Comparison of ENCODE assay signal across 8 cellular contexts in the genomic region with DNA sequence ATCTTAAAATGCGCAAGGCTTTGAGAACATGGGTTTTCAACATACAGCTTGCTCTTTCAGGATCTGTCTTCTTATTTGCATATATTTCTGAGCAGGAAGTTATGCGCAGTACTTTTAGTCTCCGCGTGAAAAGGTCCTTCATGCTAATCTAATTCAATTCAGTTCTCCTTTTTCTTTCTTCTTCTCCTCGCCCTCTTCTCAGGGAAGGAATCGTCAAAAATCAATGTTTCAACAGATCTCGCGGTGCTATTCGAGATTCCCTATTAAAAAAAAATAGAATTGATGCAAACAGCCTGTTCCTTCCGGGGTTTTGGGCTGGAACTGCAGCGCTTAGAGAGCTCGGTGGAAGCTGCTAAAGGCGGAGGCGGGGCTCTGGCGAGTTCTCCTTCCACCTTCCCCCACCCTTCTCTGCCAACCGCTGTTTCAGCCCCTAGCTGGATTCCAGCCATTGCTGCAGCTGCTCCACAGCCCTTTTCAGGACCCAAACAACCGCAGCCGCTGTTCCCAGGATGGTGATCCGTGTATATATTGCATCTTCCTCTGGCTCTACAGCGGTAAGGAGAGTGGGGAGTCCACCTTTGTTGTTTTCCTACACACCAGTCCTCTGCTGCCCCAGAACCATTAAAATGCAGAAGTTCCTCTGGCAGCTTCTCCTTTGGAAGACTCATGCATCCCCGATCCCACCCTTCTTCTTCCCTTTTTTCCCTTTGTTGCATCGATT. TPM values are rescaled to one million over a fixed set of nuclear protein-coding genes. Genes with fewer than 3 reads are reported as not detected.
DNase-seq lines count a peak whose midpoint lies in the region; ATAC-seq, FAIRE-seq and TF ChIP-seq lines count a peak whose summit lies in the region.

A gene with protein sequence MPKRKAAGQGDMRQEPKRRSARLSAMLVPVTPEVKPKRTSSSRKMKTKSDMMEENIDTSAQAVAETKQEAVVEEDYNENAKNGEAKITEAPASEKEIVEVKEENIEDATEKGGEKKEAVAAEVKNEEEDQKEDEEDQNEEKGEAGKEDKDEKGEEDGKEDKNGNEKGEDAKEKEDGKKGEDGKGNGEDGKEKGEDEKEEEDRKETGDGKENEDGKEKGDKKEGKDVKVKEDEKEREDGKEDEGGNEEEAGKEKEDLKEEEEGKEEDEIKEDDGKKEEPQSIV (minus strand): TSS at position 222 of the 721 bp plus-strand sequence. CDS start 80,364 bp downstream, outside the sequence.
A gene (plus strand): TSS at position 411 of the 721 bp plus-strand sequence. CDS start 99 bp downstream, at position 510.

- 27% methylated on average over 22 of the region's 22 CpGs for WGBS in hepatocyte (ENCODE audit: low lambda C conversion rate, missing lambda C conversion rate)

- H4K20me1 ChIP-seq in Karpas-422 (ENCODE audit: insufficient read depth, low read depth, low read length) (no peaks in the 10 kb centered on the region), astrocyte (ENCODE audit: insufficient read depth, low read length) (peaks cover 3% of the 10 kb centered on the region), hepatocyte (ENCODE audit: insufficient read depth, poor library complexity, severe bottlenecking) (no peaks in the 10 kb centered on the region)

- H3K36me3 ChIP-seq in Karpas-422 (ENCODE audit: insufficient read depth, low read length) (peaks cover 20% of the 10 kb centered on the region; the same call in 1 of the 2 replicates), astrocyte (ENCODE audit: insufficient read depth, low read length) (no peaks in the 10 kb centered on the region), hepatocyte (replicated peaks; ENCODE audit: insufficient read depth, low read depth) (no peaks in the 10 kb centered on the region), rectal smooth muscle tissue (ENCODE audit: control insufficient read depth, insufficient read depth, low read length) (no peaks in the 10 kb centered on the region)

- H3K9ac ChIP-seq in Karpas-422 (ENCODE audit: low read length) (peak within 1 kb of the TSS; percentile 77), astrocyte (ENCODE audit: low read length) (peak within 1 kb of the TSS; percentile 96), rectal smooth muscle tissue (ENCODE audit: low read length) (peak within 1 kb of the TSS; percentile 35)

- no peaks in the 10 kb centered on the region for H3K27me3 ChIP-seq in Karpas-422 (ENCODE audit: low read length)
- no peaks in the 10 kb centered on the region for H3K27me3 ChIP-seq in astrocyte (ENCODE audit: insufficient read depth, low read length)
- H3K27me3 ChIP-seq in hepatocyte, result no peaks in the 10 kb centered on the region
- H3K27me3 ChIP-seq in rectal smooth muscle tissue (ENCODE audit: control insufficient read depth, insufficient read depth, low read length), result no peaks in the 10 kb centered on the region

- H3K4me3 ChIP-seq in Karpas-422 (ENCODE audit: low read length), result peak within 1 kb of the TSS; percentile 70
- peak within 1 kb of the TSS; percentile 94 for H3K4me3 ChIP-seq in astrocyte (ENCODE audit: insufficient read depth, low read depth, low read length)
- peak within 1 kb of the TSS; percentile 27 for H3K4me3 ChIP-seq in hepatocyte
- H3K4me3 ChIP-seq in rectal smooth muscle tissue (ENCODE audit: low read length), result peak within 1 kb of the TSS; percentile 60

- H3K9me2 ChIP-seq in Karpas-422 (replicated peaks; ENCODE audit: insufficient read depth, low read length), result no peaks in the 10 kb centered on the region
- H3K9me2 ChIP-seq in hepatocyte (replicated peaks; ENCODE audit: insufficient read depth), result no peaks in the 10 kb centered on the region

- ATAC-seq in GM21723 (IDR thresholded peaks at IDR 0.05; ENCODE audit: unreplicated experiment), result peak; percentile 96

- H3K9me3 ChIP-seq in Karpas-422 (ENCODE audit: low read length) (no peaks in the 10 kb centered on the region; the same call in 1 of the 2 replicates), astrocyte (ENCODE audit: insufficient read depth, low read depth, low read length) (no peaks in the 10 kb centered on the region), hepatocyte (ENCODE audit: low read depth) (no peaks in the 10 kb centered on the region)

- H3K36me3 Mint-ChIP-seq in astrocyte (ENCODE audit: low read depth, unreplicated experiment), result no peaks in the 10 kb centered on the region

- DNase-seq in Daoy (ENCODE audit: low read depth), result peak; percentile 80
- peak; percentile 92 for DNase-seq in Karpas-422
- DNase-seq in T-helper 2 cell, result peak; percentile 23 to 88 (median 60)
- peak; percentile 85 for DNase-seq in astrocyte (ENCODE audit: low read depth)
- peak; percentile 90 for DNase-seq in hepatocyte (ENCODE audit: low spot score)
- no peak for DNase-seq in cerebellar nuclear complex (lab: John Stamatoyannopoulos, UW)

- peak within 1 kb of the TSS; percentile 96 for H3K4me3 Mint-ChIP-seq in astrocyte (ENCODE audit: unreplicated experiment)

- H3K27me3 Mint-ChIP-seq in astrocyte (ENCODE audit: low read depth, unreplicated experiment), result no peaks in the 10 kb centered on the region

- H3K4me1 Mint-ChIP-seq in astrocyte (ENCODE audit: low read depth, unreplicated experiment), result peaks cover 6% of the 10 kb centered on the region

- H3K9me3 Mint-ChIP-seq in astrocyte (ENCODE audit: unreplicated experiment), result no peaks in the 10 kb centered on the region

- peak; percentile 82 for FAIRE-seq in astrocyte (lab: Jason Lieb, UNC)

- H3K4me1 ChIP-seq in Karpas-422 (ENCODE audit: low read length) (peaks cover 35% of the 10 kb centered on the region), astrocyte (ENCODE audit: insufficient read depth, low read length) (no peaks in the 10 kb centered on the region), hepatocyte (ENCODE audit: insufficient read depth) (no peaks in the 10 kb centered on the region), rectal smooth muscle tissue (ENCODE audit: control insufficient read depth, insufficient read depth, low read length) (no peaks in the 10 kb centered on the region)

- no peak for TF ChIP-seq CTCF in astrocyte (IDR thresholded peaks at IDR 0.05; ENCODE audit: insufficient read depth, low read depth, low read length)
- no peak for TF ChIP-seq CTCF in hepatocyte (IDR thresholded peaks at IDR 0.05; ENCODE audit: poor library complexity)

- H3K79me2 ChIP-seq in Karpas-422 (ENCODE audit: low read length), result peaks cover 48% of the 10 kb centered on the region
- H3K79me2 ChIP-seq in astrocyte (ENCODE audit: insufficient read depth, low read length), result peaks cover 46% of the 10 kb centered on the region
- H3K79me2 ChIP-seq in hepatocyte, result peaks cover 43% of the 10 kb centered on the region

- H2AFZ ChIP-seq in Karpas-422 (ENCODE audit: low read length) (peak within 1 kb of the TSS; percentile 52), astrocyte (ENCODE audit: low read depth, low read length) (peak within 1 kb of the TSS; percentile 85), hepatocyte (peak within 1 kb of the TSS; percentile 64)

- H3K27ac ChIP-seq in Karpas-422 (ENCODE audit: low read length) (peak within 1 kb of the TSS; percentile 93), astrocyte (ENCODE audit: low read depth, low read length) (peak within 1 kb of the TSS; percentile 90), hepatocyte (peak within 1 kb of the TSS; percentile 87), rectal smooth muscle tissue (ENCODE audit: low read depth, low read length) (peak within 1 kb of the TSS; percentile 68)

- peak within 1 kb of the TSS; percentile 84 for H3K27ac Mint-ChIP-seq in astrocyte (ENCODE audit: unreplicated experiment)

- H3K4me2 ChIP-seq in Karpas-422 (ENCODE audit: low read depth, low read length, poor library complexity, severe bottlenecking) (peak within 1 kb of the TSS; percentile 70), astrocyte (ENCODE audit: low read length) (peak within 1 kb of the TSS; percentile 96), hepatocyte (peak within 1 kb of the TSS; percentile 80)

RNA-seq across cellular contexts. Expression of the first gene that starts in this region (rescaled TPM):
- 0.74 and 9.1 TPM in 2 replicates for total RNA-seq in Daoy (2014; rRNA removed; shearing (Covaris generic))
- 0.18 and 1.9 TPM in 2 replicates for total RNA-seq in Karpas-422 (2014; rRNA removed; shearing (Covaris generic); ENCODE audit: low replicate concordance)
- total RNA-seq in astrocyte, result 3.9 and 5.0 TPM in 2 replicates
- 1.5 and 2.1 TPM in 2 replicates for total RNA-seq in hepatocyte
- polyA plus RNA-seq in hepatocyte, result 4.2 and 8.3 TPM in 2 replicates

RNA-seq across cellular contexts. Expression of the second gene that starts in this region (rescaled TPM):
- total RNA-seq in Daoy (2014; rRNA removed; shearing (Covaris generic)), result 17.1 and 20.8 TPM in 2 replicates
- total RNA-seq in Karpas-422 (2014; rRNA removed; shearing (Covaris generic); ENCODE audit: low replicate concordance), result 121 and 289 TPM in 2 replicates
- total RNA-seq in astrocyte (132 and 145 TPM in 2 replicates), hepatocyte (107 and 110 TPM in 2 replicates)
- polyA plus RNA-seq in hepatocyte, result 72.3 and 76.9 TPM in 2 replicates

Comparison
In these comparisons a context has a peak if more than half of its experiments do, and no peak if none do; other contexts are left out.
1. DNase-seq: peak in Daoy (single experiment), Karpas-422 (single experiment), T-helper 2 cell (5 of 5), astrocyte (single experiment) and hepatocyte (single experiment); none in cerebellar nuclear complex (0 of 2).
2. H3K4me3 ChIP-seq: peak in every context shown above with its lines; median percentile 94 in astrocyte; 70 in Karpas-422; 60 in rectal smooth muscle tissue; 27 in hepatocyte.
3. H3K9ac ChIP-seq: peak in every context shown above with its lines; median percentile 96 in astrocyte; 77 in Karpas-422; 35 in rectal smooth muscle tissue.
4. Peak in every context shown above with its lines, with median percentiles within 50 percentile points of each other: H2AFZ ChIP-seq, H3K27ac ChIP-seq and H3K4me2 ChIP-seq.